14 cellular contexts compared by ENCODE assay signal in the genomic region with DNA sequence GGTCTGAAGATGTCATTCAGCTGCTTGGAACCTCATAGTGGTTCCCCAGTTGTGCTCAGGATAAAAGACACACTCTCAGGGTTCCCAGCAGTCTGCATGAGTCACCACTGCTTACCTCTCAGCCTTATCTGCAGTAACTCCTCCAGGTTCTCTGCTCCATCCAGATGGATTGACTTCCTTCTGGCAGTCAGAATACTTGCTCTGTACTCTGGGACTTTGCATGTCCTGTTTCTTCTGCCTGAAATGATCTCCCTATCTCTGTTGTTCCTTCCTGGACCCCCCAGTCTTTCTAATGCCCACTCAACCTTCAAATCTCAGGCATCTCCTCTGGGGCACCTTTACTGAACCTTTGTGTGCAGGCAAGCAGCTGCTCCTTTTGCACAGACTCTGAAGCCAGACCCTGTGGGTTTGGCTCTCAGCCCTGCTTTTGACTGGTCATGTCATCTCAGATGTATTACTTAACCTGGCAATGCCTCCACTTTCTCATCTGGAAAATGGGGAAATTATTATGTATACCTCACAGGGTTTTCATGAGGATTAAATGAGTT. TPM values are rescaled to one million over a fixed set of nuclear protein-coding genes. Genes with fewer than 3 reads are reported as not detected.
DNase-seq lines count a peak whose midpoint lies in the region; ATAC-seq and TF ChIP-seq lines count a peak whose summit lies in the region.
"Had no signal": no experiment of that assay in that cellular context is flagged by ENCODE, and none has a peak within 500 bp of the region (broad histone marks: within the 10 kb centered on the region; RNA-seq: fewer than 3 reads in every experiment).

No MANE protein-coding gene starts in this region.

- no peaks in the 10 kb centered on the region for H3K27me3 Mint-ChIP-seq in activated naive CD8-positive, alpha-beta T cell treated with anti-CD3 and anti-CD28 coated beads, Interleukin-2, amount 50 U/mL, for 24 hours

- H3K27ac Mint-ChIP-seq in activated naive CD8-positive, alpha-beta T cell treated with anti-CD3 and anti-CD28 coated beads, Interleukin-2, amount 50 U/mL, for 24 hours, result no peak overlapping the region
- H3K27ac Mint-ChIP-seq: WTC11 had no signal

- no peak overlapping the region for H3K4me3 ChIP-seq in left ventricle myocardium inferior
- no peak overlapping the region for H3K4me3 ChIP-seq in left lung

- H3K27me3 ChIP-seq in left ventricle myocardium inferior (ENCODE audit: low read depth) (no peaks in the 10 kb centered on the region), left lung (no peaks in the 10 kb centered on the region)

- H3K9me3 ChIP-seq in left ventricle myocardium inferior (replicated peaks) (no peaks in the 10 kb centered on the region), left lung (no peaks in the 10 kb centered on the region)

- peaks cover 10% of the 10 kb centered on the region for H3K36me3 Mint-ChIP-seq in activated naive CD8-positive, alpha-beta T cell treated with anti-CD3 and anti-CD28 coated beads, Interleukin-2, amount 50 U/mL, for 24 hours (ENCODE audit: low read depth)
- H3K36me3 Mint-ChIP-seq: WTC11 had no signal

- DNase-seq in left ventricle myocardium inferior, result no peak
- no peak for DNase-seq in left ventricle myocardium superior
- peak; percentile 87 for DNase-seq in amniotic epithelial cell (ENCODE audit: low read depth)
- no peak for DNase-seq in left lung
- DNase-seq in activated naive CD8-positive, alpha-beta T cell treated with anti-CD3 and anti-CD28 coated beads, Interleukin-2, amount 50 U/mL, for 24 hours, result no peak
- DNase-seq in globus pallidus (ENCODE audit: low spot score), result no peak
- no peak for DNase-seq in T1000 (lab: John Stamatoyannopoulos, UW)
- DNase-seq in NOMO-1 treated with dmso at 0.1 percent for 144 hours (lab: John Stamatoyannopoulos, UW; ENCODE audit: unreplicated experiment), result no peak
- DNase-seq: activated naive CD4-positive, alpha-beta T cell treated with anti-CD3 and anti-CD28 coated beads, Interleukin-2, amount 50 U/mL, for 16 hours; DMS153; NCI-H1694 treated with DMSO at 0.1 percent for 48 hours; trophoblast cell had no signal

- H3K9me3 Mint-ChIP-seq in activated naive CD8-positive, alpha-beta T cell treated with anti-CD3 and anti-CD28 coated beads, Interleukin-2, amount 50 U/mL, for 24 hours, result peaks cover 7% of the 10 kb centered on the region

- intact Hi-C loops in left ventricle myocardium inferior (cut with micrococcal nuclease) (no loop called here), left ventricle myocardium superior (cut with micrococcal nuclease) (no loop called here), left lung (cut with DNase I) (no loop called here)

- no peak overlapping the region for H3K4me3 Mint-ChIP-seq in activated naive CD8-positive, alpha-beta T cell treated with anti-CD3 and anti-CD28 coated beads, Interleukin-2, amount 50 U/mL, for 24 hours
- H3K4me3 Mint-ChIP-seq: WTC11 had no signal

- H3K4me1 ChIP-seq in left ventricle myocardium inferior (peaks cover 78% of the 10 kb centered on the region), left lung (peaks cover 18 to 64% of the 10 kb centered on the region in 2 donors)

- peaks cover 31% of the 10 kb centered on the region for H3K4me1 Mint-ChIP-seq in activated naive CD8-positive, alpha-beta T cell treated with anti-CD3 and anti-CD28 coated beads, Interleukin-2, amount 50 U/mL, for 24 hours

- TF ChIP-seq CTCF in left ventricle myocardium inferior (IDR thresholded peaks at IDR 0.05; ENCODE audit: borderline replicate concordance) (no peak), left lung (IDR thresholded peaks at IDR 0.05) (no peak)

- H3K27ac ChIP-seq in left ventricle myocardium inferior (replicated peaks), result peak overlapping the region; percentile 54
- no peak overlapping the region for H3K27ac ChIP-seq in left lung

- no peaks in the 10 kb centered on the region for H3K36me3 ChIP-seq in left ventricle myocardium inferior
- no peaks in the 10 kb centered on the region for H3K36me3 ChIP-seq in left lung

- ATAC-seq in left ventricle myocardium superior (no peak), left lung (peak; percentile 83)
- ATAC-seq in activated naive CD8-positive, alpha-beta T cell treated with anti-CD3 and anti-CD28 coated beads, Interleukin-2, amount 50 U/mL, for 24 hours, result no peak
- ATAC-seq: esophagus mucosa, WTC11 had no signal

RNA-seq across cellular contexts. Expression of gene ITPR1, which starts 38.4 kb away (rescaled TPM):
- 29.0 TPM for total RNA-seq in left ventricle myocardium inferior
- total RNA-seq in left ventricle myocardium superior, result 16.6 TPM
- 10 to 100 TPM; 39.7 to 57.3 TPM for total RNA-seq in left lung
